ENCODE assay signal across 23 cellular contexts in the genomic region with DNA sequence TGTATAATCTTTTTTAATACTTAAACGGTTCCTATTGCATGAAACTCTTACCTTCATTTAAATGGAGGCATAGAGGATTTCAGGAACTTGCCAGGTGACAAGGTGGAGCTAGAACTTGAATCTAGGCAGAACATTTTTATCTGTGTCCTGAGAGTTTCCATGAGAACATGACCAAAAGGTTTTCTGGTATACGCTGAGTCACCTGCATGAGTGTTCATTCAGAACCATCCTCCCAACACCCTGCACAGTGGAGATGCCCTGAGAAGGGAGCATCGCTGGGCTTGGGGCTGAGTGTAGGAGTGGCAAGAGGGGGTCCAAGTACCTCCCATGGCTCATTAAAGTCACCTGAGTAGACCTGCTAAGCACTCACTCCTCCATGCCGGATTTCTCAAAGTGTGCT.
"Had no signal": no experiment of that assay in that cellular context is flagged by ENCODE, and none has a peak within 500 bp of the region (broad histone marks: within the 10 kb centered on the region; RNA-seq: fewer than 3 reads in every experiment).

No MANE protein-coding gene starts in this region.

- H3K27me3 ChIP-seq: colonic mucosa, esophagus squamous epithelium, right atrium auricular region, tibial nerve, uterus had no signal

- H3K9me3 ChIP-seq: colonic mucosa, esophagus squamous epithelium, uterus had no signal

- H3K27me3 Mint-ChIP-seq: activated CD4-positive, alpha-beta memory T cell treated with anti-CD3 and anti-CD28 coated beads for 36 hours; activated CD8-positive, alpha-beta memory T cell treated with anti-CD3 and anti-CD28 coated beads, Interleukin-2, amount 10 ng/mL, durations not matched to agents 7 days and 5 days had no signal

- H3K4me3 ChIP-seq: colonic mucosa, esophagus squamous epithelium, right atrium auricular region, skin epidermis, tibial nerve, uterus had no signal

- H3K27ac ChIP-seq: colonic mucosa, esophagus squamous epithelium, right atrium auricular region, skin epidermis, tibial nerve, uterus, VCaP had no signal

- H3K27ac Mint-ChIP-seq: activated CD4-positive, alpha-beta memory T cell treated with anti-CD3 and anti-CD28 coated beads for 36 hours; activated CD8-positive, alpha-beta memory T cell treated with anti-CD3 and anti-CD28 coated beads, Interleukin-2, amount 10 ng/mL, durations not matched to agents 7 days and 5 days; activated naive CD4-positive, alpha-beta T cell treated with anti-CD3 and anti-CD28 coated beads for 36 hours; nephron progenitor cell had no signal

- DNase-seq: activated CD4-positive, alpha-beta T cell treated with anti-CD3 and anti-CD28 coated beads for 1 hour; activated CD8-positive, alpha-beta memory T cell treated with anti-CD3 and anti-CD28 coated beads, Interleukin-2, amount 10 ng/mL, durations not matched to agents 7 days and 5 days; activated naive CD4-positive, alpha-beta T cell treated with anti-CD3 and anti-CD28 coated beads for 36 hours; activated T-cell treated with anti-CD3 and anti-CD28 coated beads, Interleukin-2, amount 50 U/mL, for 1 hour; amniotic stem cell; caudate nucleus; colonic mucosa; esophagus squamous epithelium; glutamatergic neuron; hypothalamus; nephron progenitor cell; occipital lobe; stimulated activated CD4-positive, alpha-beta T cell treated with anti-CD3 and anti-CD28 coated beads, Interleukin-15, amount 100 ng/mL, for 24 hours; stimulated activated CD4-positive, alpha-beta T cell treated with anti-CD3 and anti-CD28 coated beads, Interleukin-4, amount 100 ng/mL, for 1 hour; stimulated activated naive CD4-positive, alpha-beta T cell treated with Interleukin-2 at 50 U/mL for 16 hours; substantia nigra; T-helper 1 cell; uterus had no signal

- ATAC-seq: activated CD8-positive, alpha-beta memory T cell treated with anti-CD3 and anti-CD28 coated beads, Interleukin-2, amount 10 ng/mL, durations not matched to agents 7 days and 5 days had no signal

- H3K4me1 ChIP-seq: colonic mucosa, uterus had no signal

- H3K36me3 ChIP-seq: colonic mucosa, esophagus squamous epithelium, right atrium auricular region, tibial nerve, uterus had no signal

- H3K9me3 Mint-ChIP-seq: activated CD4-positive, alpha-beta memory T cell treated with anti-CD3 and anti-CD28 coated beads for 36 hours; activated naive CD4-positive, alpha-beta T cell treated with anti-CD3 and anti-CD28 coated beads for 36 hours had no signal

- H3K4me3 Mint-ChIP-seq: activated CD4-positive, alpha-beta memory T cell treated with anti-CD3 and anti-CD28 coated beads for 36 hours; activated CD8-positive, alpha-beta memory T cell treated with anti-CD3 and anti-CD28 coated beads, Interleukin-2, amount 10 ng/mL, durations not matched to agents 7 days and 5 days; activated naive CD4-positive, alpha-beta T cell treated with anti-CD3 and anti-CD28 coated beads for 36 hours; nephron progenitor cell had no signal
